Comparison of ENCODE assay signal across 8 cellular contexts in genomic region chr6:34887753-34888440, GRCh38. TPM values are rescaled to one million over a fixed set of nuclear protein-coding genes. Genes with fewer than 3 reads are reported as not detected.
A peak's percentile ranks its signal among the peaks of the same experiment; 100 is the strongest.
DNase-seq lines count a peak whose midpoint lies in the region; ATAC-seq and TF ChIP-seq lines count a peak whose summit lies in the region.

TAF11 (minus strand) TSS chr6:34888042; CDS start chr6:34887957, 85 bp downstream.

- POLR2A ChIA-PET in CD4-positive, alpha-beta memory T cell (lab: Charles Lee; ENCODE audit: partially characterized antibody), result interaction anchor here (0.8 to 3.9 kb wide), 17 partner anchors 9 to 651 kb away, joined by 3 to 50 read pairs (median 6); partner anchors contain the start of genes BLTP3A, HMGA1, ILRUN and SNRPC

- no peaks in the 10 kb centered on the region for H3K36me3 ChIP-seq in CD4-positive, alpha-beta memory T cell (ENCODE audit: insufficient read depth, low read length)
- no peaks in the 10 kb centered on the region for H3K36me3 ChIP-seq in lower lobe of right lung

- H3K27me3 ChIP-seq in CD4-positive, alpha-beta memory T cell (ENCODE audit: insufficient read depth, low read length), result no peaks in the 10 kb centered on the region
- H3K27me3 ChIP-seq in lower lobe of right lung (ENCODE audit: low read depth), result no peaks in the 10 kb centered on the region

- H3K27me3 Mint-ChIP-seq in CD4-positive, alpha-beta memory T cell, result no peaks in the 10 kb centered on the region

- peak within 1 kb of the TSS; percentile 70 to 91 for H3K4me3 ChIP-seq in CD4-positive, alpha-beta memory T cell (ENCODE audit: low read length in 2 of 2)
- peak within 1 kb of the TSS; percentile 73 for H3K4me3 ChIP-seq in lower lobe of right lung

- peaks cover 23 to 46% of the 10 kb centered on the region in 2 donors for H3K36me3 Mint-ChIP-seq in CD4-positive, alpha-beta memory T cell

- peak within 1 kb of the TSS; percentile 97 to 100 (median 99) for H3K4me3 Mint-ChIP-seq in CD4-positive, alpha-beta memory T cell

- DNase-seq in CD4-positive, alpha-beta memory T cell, result peak; percentile 87 to 93 (median 88)
- peak; percentile 87 for DNase-seq in GM20000 (ENCODE audit: low spot score)
- peak; percentile 88 for DNase-seq in HT1080 (ENCODE audit: low read depth)
- DNase-seq in NOMO-1 (lab: John Stamatoyannopoulos, UW; ENCODE audit: unreplicated experiment in 2 of 2), result peak; percentile 82 to 89
- peak; percentile 93 for DNase-seq in activated CD8-positive, alpha-beta memory T cell treated with anti-CD3 and anti-CD28 coated beads for 24 hours
- DNase-seq in effector CD4-positive, alpha-beta T cell, result peak; percentile 90
- peak; percentile 96 for DNase-seq in lower lobe of right lung
- DNase-seq in stimulated activated CD4-positive, alpha-beta T cell treated with anti-CD3 and anti-CD28 coated beads, TNF-alpha, amount 100 ng/mL, for 1 hour (ENCODE audit: low read depth in 3 of 3, low spot score in 1 of 3), result peak; percentile 67 to 80 (median 75)

- H3K4me1 ChIP-seq in CD4-positive, alpha-beta memory T cell (ENCODE audit: insufficient read depth, low read length), result peaks cover 31% of the 10 kb centered on the region
- peaks cover 57% of the 10 kb centered on the region for H3K4me1 ChIP-seq in lower lobe of right lung

- peaks cover 31 to 65% (median 52%) of the 10 kb centered on the region in 4 donors for H3K4me1 Mint-ChIP-seq in CD4-positive, alpha-beta memory T cell

- H3K9me3 ChIP-seq in CD4-positive, alpha-beta memory T cell (ENCODE audit: control insufficient read depth in 1 of 2, low read length in 2 of 2), result no peaks in the 10 kb centered on the region
- no peaks in the 10 kb centered on the region for H3K9me3 ChIP-seq in lower lobe of right lung

- peak; percentile 94 to 95 for ATAC-seq in lower lobe of right lung

- TF ChIP-seq CTCF in GM20000 (IDR thresholded peaks at IDR 0.05; ENCODE audit: extremely low read depth, missing control alignments) (no peak), lower lobe of right lung (IDR thresholded peaks at IDR 0.05) (no peak)

- H3K27ac ChIP-seq in CD4-positive, alpha-beta memory T cell (ENCODE audit: low read depth, low read length), result peak within 1 kb of the TSS; percentile 94
- H3K27ac ChIP-seq in lower lobe of right lung, result peak within 1 kb of the TSS; percentile 88

- intact Hi-C loops in CD4-positive, alpha-beta memory T cell (cut with micrococcal nuclease), result loop anchor here (1.0 to 10.0 kb wide), 3 partner anchors 96 to 367 kb away; partner anchors contain the start of genes BLTP3A and ZNF76
- intact Hi-C loops in lower lobe of right lung (cut with DNase I), result no loop called here

- CTCF ChIA-PET in CD4-positive, alpha-beta memory T cell (lab: Charles Lee; ENCODE audit: partially characterized antibody), result interaction anchor here (0.6 to 1.4 kb wide), 5 partner anchors 9 to 252 kb away, joined by 3 to 7 read pairs (median 3); partner anchors contain the start of gene SNRPC

- peaks cover 0 to 2% (median 0%) of the 10 kb centered on the region in 8 donors for H3K9me3 Mint-ChIP-seq in CD4-positive, alpha-beta memory T cell

- H3K27ac Mint-ChIP-seq in CD4-positive, alpha-beta memory T cell, result peak within 1 kb of the TSS; percentile 95 to 100 (median 99)

RNA-seq across cellular contexts. Expression of gene TAF11, which starts in this region (rescaled TPM):
- 10 to 100 TPM; 25.3 to 26.1 TPM for total RNA-seq in CD4-positive, alpha-beta memory T cell
- 10 to 100 TPM; 16.5 to 19.8 TPM for polyA plus RNA-seq in CD4-positive, alpha-beta memory T cell
- 20.0 and 27.2 TPM in 2 replicates for total RNA-seq in HT1080 (2014; rRNA removed; shearing (Covaris generic))
- polyA plus RNA-seq in HT1080 (2015; cell fraction: cytosol; rRNA removed), result 28.0 and 28.9 TPM in 2 replicates
- polyA plus RNA-seq in HT1080 (2015; cell fraction: nucleus; rRNA removed), result 24.6 and 29.8 TPM in 2 replicates
- 20.7 TPM for total RNA-seq in lower lobe of right lung

Comparison
In these comparisons a context has a peak if more than half of its experiments do, and no peak if none do; other contexts are left out.
1. Peak in every context shown above with its lines: DNase-seq, ATAC-seq, H3K4me3 ChIP-seq and H3K27ac ChIP-seq.